ENCODE assay signal across 9 cellular contexts in genomic region chr9:133113928-133114351, GRCh38. TPM values are rescaled to one million over a fixed set of nuclear protein-coding genes. Genes with fewer than 3 reads are reported as not detected.
DNase-seq lines count a peak whose midpoint lies in the region; ATAC-seq lines count a peak whose summit lies in the region.
"Had no signal": no experiment of that assay in that cellular context is flagged by ENCODE, and none has a peak within 500 bp of the region (broad histone marks: within the 10 kb centered on the region; RNA-seq: fewer than 3 reads in every experiment).

No MANE protein-coding gene starts in this region.

- H3K27me3 Mint-ChIP-seq in naive thymus-derived CD8-positive, alpha-beta T cell: no peaks in the 10 kb centered on the region

- peaks cover 100% of the 10 kb centered on the region for H4K20me1 ChIP-seq in BLaER1

- no peaks in the 10 kb centered on the region for H3K9me3 Mint-ChIP-seq in naive thymus-derived CD8-positive, alpha-beta T cell

- H3K9me3 ChIP-seq in BLaER1: no peaks in the 10 kb centered on the region

- POLR2A ChIA-PET in naive thymus-derived CD8-positive, alpha-beta T cell (lab: Charles Lee): interaction anchor here (0.8 to 7.4 kb wide), 8 partner anchors 11 to 242 kb away, joined by 3 to 40 read pairs (median 4); partner anchors contain the start of gene GTF3C5

- H3K27ac Mint-ChIP-seq in naive thymus-derived CD8-positive, alpha-beta T cell: peak overlapping the region in 9 of 10 donors; percentile 50 to 89 (median 72)

- peak overlapping the region; percentile 69 for H3K9ac ChIP-seq in BLaER1

- H3K4me2 ChIP-seq in BLaER1: peak overlapping the region; percentile 100

- H3K4me3 ChIP-seq in BLaER1: peak overlapping the region; percentile 46

- H3K36me3 ChIP-seq in BLaER1: peaks cover 49% of the 10 kb centered on the region

- peaks cover 0 to 18% (median 4%) of the 10 kb centered on the region in 3 donors for H3K36me3 Mint-ChIP-seq in naive thymus-derived CD8-positive, alpha-beta T cell

- peak overlapping the region; percentile 83 for H3K27ac ChIP-seq in BLaER1

- peaks cover 76% of the 10 kb centered on the region for H3K4me1 ChIP-seq in BLaER1

- DNase-seq in NCI-H1092 (lab: John Stamatoyannopoulos, UW) (peak; percentile 19), cerebellar cortex (ENCODE audit: low spot score) (peak; percentile 43), HCEC 1CT (no peak), pons (ENCODE audit: low spot score) (no peak)
- DNase-seq in naive thymus-derived CD8-positive, alpha-beta T cell: peak in 1 of 10 donors; percentile 59
- DNase-seq: Kasumi-1 had no signal

- peak; percentile 29 to 51 for ATAC-seq in naive thymus-derived CD8-positive, alpha-beta T cell
- ATAC-seq in GM18520 (IDR thresholded peaks at IDR 0.05; ENCODE audit: unreplicated experiment) (no peak), HG02763 (IDR thresholded peaks at IDR 0.05; ENCODE audit: unreplicated experiment) (no peak)

- H3K4me1 Mint-ChIP-seq in naive thymus-derived CD8-positive, alpha-beta T cell: peaks cover 20 to 62% (median 56%) of the 10 kb centered on the region in 4 donors

- H3K4me3 Mint-ChIP-seq in naive thymus-derived CD8-positive, alpha-beta T cell: peak overlapping the region in 8 of 10 donors; percentile 13 to 73 (median 40)

- H3K27me3 ChIP-seq in BLaER1: no peaks in the 10 kb centered on the region

RNA-seq across cellular contexts. Expression of gene RALGDS, which starts 7.1 kb away (rescaled TPM):
- 10 to 100 TPM; 93.7 to 99.9 TPM for total RNA-seq in naive thymus-derived CD8-positive, alpha-beta T cell
- polyA plus RNA-seq in naive thymus-derived CD8-positive, alpha-beta T cell: 10 to 100 TPM; 14.1 to 35.5 (median 29.4) TPM

RNA-seq across cellular contexts. Expression of gene GBGT1, which starts 49.8 kb away (rescaled TPM):
- 1 to 10 TPM; 4.1 to 4.9 TPM for total RNA-seq in naive thymus-derived CD8-positive, alpha-beta T cell
- polyA plus RNA-seq in naive thymus-derived CD8-positive, alpha-beta T cell: not detected

RNA-seq across cellular contexts. Expression of gene CEL, which starts 52.2 kb away (rescaled TPM):
- total RNA-seq in naive thymus-derived CD8-positive, alpha-beta T cell: 1 to 10 TPM; 1.3 to 1.6 TPM
- polyA plus RNA-seq in naive thymus-derived CD8-positive, alpha-beta T cell: not detected

Comparison
In these comparisons a context has a peak if more than half of its experiments do, and no peak if none do; other contexts are left out.
1. DNase-seq: peak in NCI-H1092 (single experiment) and cerebellar cortex (single experiment); none in HCEC 1CT (single experiment) and pons (single experiment).
2. ATAC-seq: peak in naive thymus-derived CD8-positive, alpha-beta T cell (2 of 2); none in GM18520 (single experiment) and HG02763 (single experiment).